1 cellular context compared by ENCODE assay signal in the genomic region with DNA sequence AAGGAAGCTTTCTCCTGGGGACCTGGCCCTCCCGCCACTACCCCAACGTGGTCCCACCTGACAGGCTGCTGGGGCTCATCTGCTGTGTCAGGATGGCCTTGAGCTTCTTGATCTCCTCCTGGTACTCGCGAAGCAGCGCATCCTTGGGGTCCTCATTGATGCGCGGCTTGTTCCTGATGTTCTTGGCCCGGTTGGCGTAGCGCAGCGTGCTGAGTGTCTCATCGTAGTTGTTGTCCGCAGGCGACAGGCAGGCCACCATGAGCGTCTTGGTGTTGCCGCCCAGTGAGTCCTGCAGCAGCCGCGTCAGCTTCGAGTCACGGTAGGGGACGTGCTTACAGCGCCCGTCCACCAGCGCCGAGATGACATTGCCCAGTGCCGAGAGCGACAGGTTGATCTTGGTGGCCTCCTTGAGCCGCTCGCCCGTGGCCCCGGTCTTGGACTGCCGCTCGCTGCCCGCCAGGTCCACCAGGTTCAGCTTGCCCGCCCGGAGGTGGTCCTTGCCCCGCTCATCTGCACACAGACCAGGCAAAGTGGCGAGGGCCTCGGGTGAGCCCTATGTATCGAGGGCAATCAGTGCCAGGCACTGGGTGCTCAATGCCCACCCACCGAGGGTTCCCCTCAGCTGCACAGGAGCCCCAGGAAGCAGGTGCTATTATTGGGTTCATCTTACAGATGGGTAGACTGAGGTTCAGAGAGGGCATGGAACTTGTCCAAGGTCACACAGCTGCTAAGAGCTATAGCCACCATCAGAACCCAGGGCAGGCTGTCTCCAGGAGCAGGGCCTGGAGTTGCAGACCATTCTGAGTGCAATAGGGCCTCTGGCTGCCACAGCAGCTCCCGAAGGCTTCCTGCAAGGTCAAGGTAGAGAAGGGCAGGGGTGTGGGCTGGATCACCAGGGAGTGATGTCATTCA.
TF ChIP-seq lines count a peak whose summit lies in the region.

No MANE protein-coding gene starts in this region.

TF ChIP-seq in K562, 482 proteins besides CTCF, POLR2A, EP300 and RAD21:
- TF ChIP-seq ZNF175 (CRISPR knock-in tag; IDR thresholded peaks at IDR 0.05; ENCODE audit: low read depth) (no peak), ESRRA (IDR thresholded peaks at IDR 0.05; ENCODE audit: borderline replicate concordance, low read depth) (peak; percentile 75), HMG20A (CRISPR knock-in tag; conservative IDR thresholded peaks at IDR 0.05) (no peak), BCOR (IDR thresholded peaks at IDR 0.05) (peak; percentile 40; the same call in 1 of the 2 replicates), ZFP36 (IDR thresholded peaks at IDR 0.05; ENCODE audit: low read depth, low read length, partially characterized antibody) (peak; percentile 41), KDM1A (IDR thresholded peaks at IDR 0.05) (0 out of 4 replicates have a peak, but pooled peaks of 1 of the 2 experiments have one; percentile 13)
- TF ChIP-seq, protein P1, sequence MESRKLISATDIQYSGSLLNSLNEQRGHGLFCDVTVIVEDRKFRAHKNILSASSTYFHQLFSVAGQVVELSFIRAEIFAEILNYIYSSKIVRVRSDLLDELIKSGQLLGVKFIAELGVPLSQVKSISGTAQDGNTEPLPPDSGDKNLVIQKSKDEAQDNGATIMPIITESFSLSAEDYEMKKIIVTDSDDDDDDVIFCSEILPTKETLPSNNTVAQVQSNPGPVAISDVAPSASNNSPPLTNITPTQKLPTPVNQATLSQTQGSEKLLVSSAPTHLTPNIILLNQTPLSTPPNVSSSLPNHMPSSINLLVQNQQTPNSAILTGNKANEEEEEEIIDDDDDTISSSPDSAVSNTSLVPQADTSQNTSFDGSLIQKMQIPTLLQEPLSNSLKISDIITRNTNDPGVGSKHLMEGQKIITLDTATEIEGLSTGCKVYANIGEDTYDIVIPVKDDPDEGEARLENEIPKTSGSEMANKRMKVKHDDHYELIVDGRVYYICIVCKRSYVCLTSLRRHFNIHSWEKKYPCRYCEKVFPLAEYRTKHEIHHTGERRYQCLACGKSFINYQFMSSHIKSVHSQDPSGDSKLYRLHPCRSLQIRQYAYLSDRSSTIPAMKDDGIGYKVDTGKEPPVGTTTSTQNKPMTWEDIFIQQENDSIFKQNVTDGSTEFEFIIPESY (CRISPR knock-in tag; IDR thresholded peaks at IDR 0.05): peak; percentile 56; the same call in 1 of the 2 replicates
- TF ChIP-seq, protein P2, sequence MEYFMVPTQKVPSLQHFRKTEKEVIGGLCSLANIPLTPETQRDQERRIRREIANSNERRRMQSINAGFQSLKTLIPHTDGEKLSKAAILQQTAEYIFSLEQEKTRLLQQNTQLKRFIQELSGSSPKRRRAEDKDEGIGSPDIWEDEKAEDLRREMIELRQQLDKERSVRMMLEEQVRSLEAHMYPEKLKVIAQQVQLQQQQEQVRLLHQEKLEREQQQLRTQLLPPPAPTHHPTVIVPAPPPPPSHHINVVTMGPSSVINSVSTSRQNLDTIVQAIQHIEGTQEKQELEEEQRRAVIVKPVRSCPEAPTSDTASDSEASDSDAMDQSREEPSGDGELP (CRISPR knock-in tag; IDR thresholded peaks at IDR 0.05; ENCODE audit: borderline replicate concordance): 0 out of 2 replicates have a peak, but pooled peaks have one; percentile 17
